1 cellular context compared by ENCODE assay signal in the genomic region with DNA sequence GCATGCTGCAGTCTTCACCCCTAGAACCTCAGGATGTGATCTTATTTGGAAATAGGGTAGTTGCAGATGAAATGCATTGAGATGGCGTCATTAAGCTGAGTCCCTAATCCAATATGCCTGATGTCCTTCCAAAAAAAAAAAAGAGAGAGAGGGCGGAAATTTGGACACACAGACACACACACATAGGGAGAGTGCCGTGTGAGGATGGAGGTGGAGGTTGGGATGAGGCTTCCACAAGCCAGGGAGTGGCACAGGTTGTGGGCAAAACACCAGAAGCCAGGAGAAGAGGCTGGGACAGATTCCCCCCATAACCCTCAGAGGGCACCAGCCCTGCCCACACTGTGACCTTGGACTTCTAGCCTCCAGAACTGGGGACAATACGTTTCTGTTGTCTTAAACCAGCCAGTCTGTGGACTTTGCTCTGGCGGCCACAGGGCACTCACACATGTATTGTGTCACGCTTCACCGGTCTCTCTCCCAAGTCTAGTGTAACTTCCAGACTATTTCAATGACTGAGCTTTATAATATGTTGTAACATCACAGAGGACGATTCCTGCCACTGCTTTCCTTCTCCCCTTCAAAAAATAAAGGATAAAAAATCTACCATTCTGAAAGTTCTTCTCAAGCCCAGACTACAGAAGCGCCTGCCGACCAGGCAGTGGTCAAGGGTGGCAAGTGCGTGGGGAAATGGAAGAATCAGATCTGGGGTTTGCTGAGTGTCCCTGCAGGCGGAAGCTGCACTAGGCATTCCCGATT.
A peak's percentile ranks its signal among the peaks of the same experiment; 100 is the strongest.
TF ChIP-seq lines count a peak whose summit lies in the region.

No MANE protein-coding gene starts in this region.

TF ChIP-seq in HepG2, 621 proteins besides CTCF, POLR2A, EP300 and RAD21 (continued from another document and continues in another):
- TF ChIP-seq, protein P1, sequence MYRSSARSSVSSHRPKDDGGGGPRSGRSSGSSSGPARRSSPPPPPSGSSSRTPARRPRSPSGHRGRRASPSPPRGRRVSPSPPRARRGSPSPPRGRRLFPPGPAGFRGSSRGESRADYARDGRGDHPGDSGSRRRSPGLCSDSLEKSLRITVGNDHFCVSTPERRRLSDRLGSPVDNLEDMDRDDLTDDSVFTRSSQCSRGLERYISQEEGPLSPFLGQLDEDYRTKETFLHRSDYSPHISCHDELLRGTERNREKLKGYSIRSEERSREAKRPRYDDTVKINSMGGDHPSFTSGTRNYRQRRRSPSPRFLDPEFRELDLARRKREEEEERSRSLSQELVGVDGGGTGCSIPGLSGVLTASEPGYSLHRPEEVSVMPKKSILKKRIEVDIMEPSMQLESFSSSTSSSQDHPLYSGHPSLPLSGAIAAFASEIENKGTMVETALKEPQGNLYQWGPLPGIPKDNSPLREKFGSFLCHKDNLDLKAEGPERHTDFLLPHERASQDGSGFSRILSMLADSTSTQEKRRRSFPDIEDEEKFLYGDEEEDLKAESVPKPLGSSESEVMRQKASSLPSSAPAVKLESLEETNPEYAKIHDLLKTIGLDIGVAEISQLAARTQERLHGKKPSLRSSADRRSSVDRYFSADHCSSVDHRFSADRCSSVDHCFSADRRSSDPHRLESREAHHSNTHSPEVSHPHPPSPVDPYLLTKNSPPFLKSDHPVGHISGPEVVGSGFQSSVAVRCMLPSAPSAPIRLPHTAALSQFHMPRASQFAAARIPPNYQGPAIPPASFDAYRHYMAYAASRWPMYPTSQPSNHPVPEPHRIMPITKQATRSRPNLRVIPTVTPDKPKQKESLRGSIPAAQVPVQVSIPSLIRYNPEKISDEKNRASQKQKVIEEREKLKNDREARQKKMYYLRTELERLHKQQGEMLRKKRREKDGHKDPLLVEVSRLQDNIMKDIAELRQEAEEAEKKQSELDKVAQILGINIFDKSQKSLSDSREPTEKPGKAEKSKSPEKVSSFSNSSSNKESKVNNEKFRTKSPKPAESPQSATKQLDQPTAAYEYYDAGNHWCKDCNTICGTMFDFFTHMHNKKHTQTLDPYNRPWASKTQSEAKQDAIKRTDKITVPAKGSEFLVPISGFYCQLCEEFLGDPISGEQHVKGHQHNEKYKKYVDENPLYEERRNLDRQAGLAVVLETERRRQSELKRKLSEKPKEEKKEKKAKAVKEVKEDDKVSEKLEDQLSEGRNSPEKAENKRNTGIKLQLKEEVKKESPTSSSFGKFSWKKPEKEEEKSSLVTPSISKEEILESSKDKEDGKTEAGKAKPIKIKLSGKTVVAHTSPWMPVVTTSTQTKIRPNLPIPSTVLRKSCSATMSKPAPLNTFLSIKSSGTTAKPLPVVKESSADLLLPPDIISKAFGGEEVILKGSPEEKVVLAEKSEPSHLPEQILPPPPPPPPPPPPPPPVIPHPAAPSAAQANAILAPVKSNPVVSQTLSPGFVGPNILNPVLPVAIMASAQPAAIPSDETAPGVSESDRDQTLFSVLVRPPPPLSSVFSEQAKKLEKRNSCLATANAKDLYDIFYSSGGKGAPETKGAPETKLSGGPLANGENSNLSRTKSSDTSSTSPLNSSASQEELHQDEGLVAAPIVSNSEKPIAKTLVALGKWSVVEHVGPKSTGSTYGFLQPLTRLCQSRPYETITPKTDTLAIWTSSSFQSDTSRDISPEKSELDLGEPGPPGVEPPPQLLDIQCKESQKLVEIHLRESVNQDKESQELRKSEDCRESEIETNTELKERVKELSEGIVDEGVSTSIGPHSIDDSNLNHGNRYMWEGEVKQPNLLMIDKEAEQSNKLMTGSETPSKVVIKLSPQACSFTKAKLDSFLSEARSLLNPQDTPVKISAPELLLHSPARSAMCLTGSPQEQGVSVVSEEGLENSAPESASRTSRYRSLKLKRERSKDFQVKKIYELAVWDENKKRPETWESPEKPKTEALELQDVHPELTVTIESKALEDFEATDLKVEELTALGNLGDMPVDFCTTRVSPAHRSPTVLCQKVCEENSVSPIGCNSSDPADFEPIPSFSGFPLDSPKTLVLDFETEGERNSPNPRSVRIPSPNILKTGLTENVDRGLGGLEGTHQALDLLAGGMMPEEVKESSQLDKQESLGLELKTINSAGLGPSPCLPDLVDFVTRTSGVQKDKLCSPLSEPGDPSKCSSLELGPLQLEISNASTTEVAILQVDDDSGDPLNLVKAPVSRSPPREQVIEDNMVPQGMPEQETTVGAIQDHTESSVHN (CRISPR knock-in tag; IDR thresholded peaks at IDR 0.05), result no peak
- no peak for TF ChIP-seq GPN1 (CRISPR knock-in tag; IDR thresholded peaks at IDR 0.05; ENCODE audit: borderline replicate concordance)
- TF ChIP-seq RFXAP (CRISPR knock-in tag; IDR thresholded peaks at IDR 0.05; ENCODE audit: borderline replicate concordance), result no peak
- no peak for TF ChIP-seq HHEX (CRISPR knock-in tag; IDR thresholded peaks at IDR 0.05)
- no peak for TF ChIP-seq STAG1 (CRISPR knock-in tag; IDR thresholded peaks at IDR 0.05)
- TF ChIP-seq, protein P2, sequence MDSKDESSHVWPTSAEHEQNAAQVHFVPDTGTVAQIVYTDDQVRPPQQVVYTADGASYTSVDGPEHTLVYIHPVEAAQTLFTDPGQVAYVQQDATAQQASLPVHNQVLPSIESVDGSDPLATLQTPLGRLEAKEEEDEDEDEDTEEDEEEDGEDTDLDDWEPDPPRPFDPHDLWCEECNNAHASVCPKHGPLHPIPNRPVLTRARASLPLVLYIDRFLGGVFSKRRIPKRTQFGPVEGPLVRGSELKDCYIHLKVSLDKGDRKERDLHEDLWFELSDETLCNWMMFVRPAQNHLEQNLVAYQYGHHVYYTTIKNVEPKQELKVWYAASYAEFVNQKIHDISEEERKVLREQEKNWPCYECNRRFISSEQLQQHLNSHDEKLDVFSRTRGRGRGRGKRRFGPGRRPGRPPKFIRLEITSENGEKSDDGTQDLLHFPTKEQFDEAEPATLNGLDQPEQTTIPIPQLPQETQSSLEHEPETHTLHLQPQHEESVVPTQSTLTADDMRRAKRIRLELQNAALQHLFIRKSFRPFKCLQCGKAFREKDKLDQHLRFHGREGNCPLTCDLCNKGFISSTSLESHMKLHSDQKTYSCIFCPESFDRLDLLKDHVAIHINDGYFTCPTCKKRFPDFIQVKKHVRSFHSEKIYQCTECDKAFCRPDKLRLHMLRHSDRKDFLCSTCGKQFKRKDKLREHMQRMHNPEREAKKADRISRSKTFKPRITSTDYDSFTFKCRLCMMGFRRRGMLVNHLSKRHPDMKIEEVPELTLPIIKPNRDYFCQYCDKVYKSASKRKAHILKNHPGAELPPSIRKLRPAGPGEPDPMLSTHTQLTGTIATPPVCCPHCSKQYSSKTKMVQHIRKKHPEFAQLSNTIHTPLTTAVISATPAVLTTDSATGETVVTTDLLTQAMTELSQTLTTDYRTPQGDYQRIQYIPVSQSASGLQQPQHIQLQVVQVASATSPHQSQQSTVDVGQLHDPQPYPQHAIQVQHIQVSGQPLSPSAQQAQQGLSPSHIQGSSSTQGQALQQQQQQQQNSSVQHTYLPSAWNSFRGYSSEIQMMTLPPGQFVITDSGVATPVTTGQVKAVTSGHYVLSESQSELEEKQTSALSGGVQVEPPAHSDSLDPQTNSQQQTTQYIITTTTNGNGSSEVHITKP (CRISPR knock-in tag; IDR thresholded peaks at IDR 0.05; ENCODE audit: low read depth), result no peak
- TF ChIP-seq ARNT2 (CRISPR knock-in tag; IDR thresholded peaks at IDR 0.05; ENCODE audit: low read depth), result no peak
- TF ChIP-seq ZNF674 (CRISPR knock-in tag; IDR thresholded peaks at IDR 0.05; ENCODE audit: low read depth), result no peak
- TF ChIP-seq, protein P3, sequence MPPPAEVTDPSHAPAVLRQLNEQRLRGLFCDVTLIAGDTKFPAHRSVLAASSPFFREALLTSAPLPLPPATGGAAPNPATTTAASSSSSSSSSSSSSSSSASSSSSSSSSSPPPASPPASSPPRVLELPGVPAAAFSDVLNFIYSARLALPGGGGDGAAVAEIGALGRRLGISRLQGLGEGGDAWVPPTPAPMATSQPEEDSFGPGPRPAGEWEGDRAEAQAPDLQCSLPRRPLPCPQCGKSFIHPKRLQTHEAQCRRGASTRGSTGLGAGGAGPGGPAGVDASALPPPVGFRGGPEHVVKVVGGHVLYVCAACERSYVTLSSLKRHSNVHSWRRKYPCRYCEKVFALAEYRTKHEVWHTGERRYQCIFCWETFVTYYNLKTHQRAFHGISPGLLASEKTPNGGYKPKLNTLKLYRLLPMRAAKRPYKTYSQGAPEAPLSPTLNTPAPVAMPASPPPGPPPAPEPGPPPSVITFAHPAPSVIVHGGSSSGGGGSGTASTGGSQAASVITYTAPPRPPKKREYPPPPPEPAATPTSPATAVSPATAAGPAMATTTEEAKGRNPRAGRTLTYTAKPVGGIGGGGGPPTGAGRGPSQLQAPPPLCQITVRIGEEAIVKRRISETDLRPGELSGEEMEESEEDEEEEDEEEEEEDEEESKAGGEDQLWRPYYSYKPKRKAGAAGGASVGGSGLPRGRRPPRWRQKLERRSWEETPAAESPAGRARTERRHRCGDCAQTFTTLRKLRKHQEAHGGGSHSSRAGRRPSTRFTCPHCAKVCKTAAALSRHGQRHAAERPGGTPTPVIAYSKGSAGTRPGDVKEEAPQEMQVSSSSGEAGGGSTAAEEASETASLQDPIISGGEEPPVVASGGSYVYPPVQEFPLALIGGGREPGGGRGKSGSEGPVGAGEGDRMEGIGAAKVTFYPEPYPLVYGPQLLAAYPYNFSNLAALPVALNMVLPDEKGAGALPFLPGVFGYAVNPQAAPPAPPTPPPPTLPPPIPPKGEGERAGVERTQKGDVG (CRISPR knock-in tag; IDR thresholded peaks at IDR 0.05; ENCODE audit: borderline replicate concordance), result no peak
- TF ChIP-seq ZFP37 (CRISPR knock-in tag; IDR thresholded peaks at IDR 0.05; ENCODE audit: borderline replicate concordance), result no peak
- TF ChIP-seq, protein P4, sequence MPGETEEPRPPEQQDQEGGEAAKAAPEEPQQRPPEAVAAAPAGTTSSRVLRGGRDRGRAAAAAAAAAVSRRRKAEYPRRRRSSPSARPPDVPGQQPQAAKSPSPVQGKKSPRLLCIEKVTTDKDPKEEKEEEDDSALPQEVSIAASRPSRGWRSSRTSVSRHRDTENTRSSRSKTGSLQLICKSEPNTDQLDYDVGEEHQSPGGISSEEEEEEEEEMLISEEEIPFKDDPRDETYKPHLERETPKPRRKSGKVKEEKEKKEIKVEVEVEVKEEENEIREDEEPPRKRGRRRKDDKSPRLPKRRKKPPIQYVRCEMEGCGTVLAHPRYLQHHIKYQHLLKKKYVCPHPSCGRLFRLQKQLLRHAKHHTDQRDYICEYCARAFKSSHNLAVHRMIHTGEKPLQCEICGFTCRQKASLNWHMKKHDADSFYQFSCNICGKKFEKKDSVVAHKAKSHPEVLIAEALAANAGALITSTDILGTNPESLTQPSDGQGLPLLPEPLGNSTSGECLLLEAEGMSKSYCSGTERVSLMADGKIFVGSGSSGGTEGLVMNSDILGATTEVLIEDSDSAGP (CRISPR knock-in tag; IDR thresholded peaks at IDR 0.05; ENCODE audit: borderline replicate concordance), result no peak
- TF ChIP-seq ZNF747 (CRISPR knock-in tag; IDR thresholded peaks at IDR 0.05; ENCODE audit: borderline replicate concordance), result no peak
- 0 out of 2 replicates have a peak, but pooled peaks have one; percentile 50 for TF ChIP-seq NR2F2 (IDR thresholded peaks at IDR 0.05; ENCODE audit: borderline replicate concordance, low read depth)
- TF ChIP-seq FOSL2 (CRISPR knock-in tag; IDR thresholded peaks at IDR 0.05), result peak; percentile 64
- no peak for TF ChIP-seq FOXM1 (CRISPR knock-in tag; IDR thresholded peaks at IDR 0.05)
- TF ChIP-seq ZNF781 (CRISPR knock-in tag; IDR thresholded peaks at IDR 0.05; ENCODE audit: borderline replicate concordance, not compliant biosample characterization), result no peak
- TF ChIP-seq, protein P5, sequence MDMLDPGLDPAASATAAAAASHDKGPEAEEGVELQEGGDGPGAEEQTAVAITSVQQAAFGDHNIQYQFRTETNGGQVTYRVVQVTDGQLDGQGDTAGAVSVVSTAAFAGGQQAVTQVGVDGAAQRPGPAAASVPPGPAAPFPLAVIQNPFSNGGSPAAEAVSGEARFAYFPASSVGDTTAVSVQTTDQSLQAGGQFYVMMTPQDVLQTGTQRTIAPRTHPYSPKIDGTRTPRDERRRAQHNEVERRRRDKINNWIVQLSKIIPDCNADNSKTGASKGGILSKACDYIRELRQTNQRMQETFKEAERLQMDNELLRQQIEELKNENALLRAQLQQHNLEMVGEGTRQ (IDR thresholded peaks at IDR 0.05; ENCODE audit: low read depth, low read length), result no peak
- TF ChIP-seq, protein P5 (CRISPR knock-in tag; IDR thresholded peaks at IDR 0.05; ENCODE audit: borderline replicate concordance), result no peak
- peak; percentile 78 for TF ChIP-seq RCOR2 (CRISPR knock-in tag; IDR thresholded peaks at IDR 0.05)
- no peak for TF ChIP-seq ZNF180 (CRISPR knock-in tag; IDR thresholded peaks at IDR 0.05; ENCODE audit: borderline replicate concordance, low read depth)
- TF ChIP-seq, protein P6, sequence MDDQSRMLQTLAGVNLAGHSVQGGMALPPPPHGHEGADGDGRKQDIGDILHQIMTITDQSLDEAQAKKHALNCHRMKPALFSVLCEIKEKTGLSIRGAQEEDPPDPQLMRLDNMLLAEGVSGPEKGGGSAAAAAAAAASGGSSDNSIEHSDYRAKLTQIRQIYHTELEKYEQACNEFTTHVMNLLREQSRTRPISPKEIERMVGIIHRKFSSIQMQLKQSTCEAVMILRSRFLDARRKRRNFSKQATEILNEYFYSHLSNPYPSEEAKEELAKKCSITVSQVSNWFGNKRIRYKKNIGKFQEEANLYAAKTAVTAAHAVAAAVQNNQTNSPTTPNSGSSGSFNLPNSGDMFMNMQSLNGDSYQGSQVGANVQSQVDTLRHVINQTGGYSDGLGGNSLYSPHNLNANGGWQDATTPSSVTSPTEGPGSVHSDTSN (CRISPR knock-in tag; IDR thresholded peaks at IDR 0.05; ENCODE audit: borderline replicate concordance), result no peak
- TF ChIP-seq ZNF484 (CRISPR knock-in tag; IDR thresholded peaks at IDR 0.05; ENCODE audit: borderline replicate concordance, low read depth), result no peak
- TF ChIP-seq REXO4 (CRISPR knock-in tag; IDR thresholded peaks at IDR 0.05; ENCODE audit: borderline replicate concordance), result no peak
- no peak for TF ChIP-seq SUZ12 (IDR thresholded peaks at IDR 0.05; ENCODE audit: low read depth, low read length)
- TF ChIP-seq ZNF652 (CRISPR knock-in tag; IDR thresholded peaks at IDR 0.05; ENCODE audit: borderline replicate concordance, low read depth), result no peak
- TF ChIP-seq SRF (IDR thresholded peaks at IDR 0.05; ENCODE audit: low read depth, low read length), result no peak
- TF ChIP-seq, protein P7, sequence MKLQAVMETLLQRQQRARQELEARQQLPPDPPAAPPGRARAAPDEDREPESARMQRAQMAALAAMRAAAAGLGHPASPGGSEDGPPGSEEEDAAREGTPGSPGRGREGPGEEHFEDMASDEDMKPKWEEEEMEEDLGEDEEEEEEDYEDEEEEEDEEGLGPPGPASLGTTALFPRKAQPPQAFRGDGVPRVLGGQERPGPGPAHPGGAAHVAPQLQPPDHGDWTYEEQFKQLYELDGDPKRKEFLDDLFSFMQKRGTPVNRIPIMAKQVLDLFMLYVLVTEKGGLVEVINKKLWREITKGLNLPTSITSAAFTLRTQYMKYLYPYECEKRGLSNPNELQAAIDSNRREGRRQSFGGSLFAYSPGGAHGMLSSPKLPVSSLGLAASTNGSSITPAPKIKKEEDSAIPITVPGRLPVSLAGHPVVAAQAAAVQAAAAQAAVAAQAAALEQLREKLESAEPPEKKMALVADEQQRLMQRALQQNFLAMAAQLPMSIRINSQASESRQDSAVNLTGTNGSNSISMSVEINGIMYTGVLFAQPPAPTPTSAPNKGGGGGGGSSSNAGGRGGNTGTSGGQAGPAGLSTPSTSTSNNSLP (IDR thresholded peaks at IDR 0.05; ENCODE audit: low read depth, low read length), result no peak
